26 cellular contexts compared by ENCODE assay signal in genomic region chr6:46116289-46116688, GRCh38. TPM values are rescaled to one million over a fixed set of nuclear protein-coding genes. Genes with fewer than 3 reads are reported as not detected.
DNase-seq lines count a peak whose midpoint lies in the region; ATAC-seq and TF ChIP-seq lines count a peak whose summit lies in the region.
"Had no signal": no experiment of that assay in that cellular context is flagged by ENCODE, and none has a peak within 500 bp of the region (broad histone marks: within the 10 kb centered on the region; RNA-seq: fewer than 3 reads in every experiment).

No MANE protein-coding gene starts in this region.

- H3K9me3 Mint-ChIP-seq in immature natural killer cell, result peaks cover 0 to 4% (median 0%) of the 10 kb centered on the region in 6 donors
- H3K9me3 Mint-ChIP-seq in activated CD4-positive, alpha-beta memory T cell treated with anti-CD3 and anti-CD28 coated beads for 36 hours, result peaks cover 4% of the 10 kb centered on the region
- H3K9me3 Mint-ChIP-seq in stimulated activated effector memory CD8-positive, alpha-beta T cell treated with anti-CD3 and anti-CD28 coated beads, Interleukin-12 subunit alpha, Interleukin-12 subunit beta, amount 100 ng/mL, for 72 hours, result peaks cover 4% of the 10 kb centered on the region

- no peak overlapping the region for H3K4me3 Mint-ChIP-seq in immature natural killer cell
- H3K4me3 Mint-ChIP-seq in activated CD4-positive, alpha-beta memory T cell treated with anti-CD3 and anti-CD28 coated beads for 36 hours, result no peak overlapping the region
- no peak overlapping the region for H3K4me3 Mint-ChIP-seq in stimulated activated effector memory CD8-positive, alpha-beta T cell treated with anti-CD3 and anti-CD28 coated beads, Interleukin-12 subunit alpha, Interleukin-12 subunit beta, amount 100 ng/mL, for 72 hours
- H3K4me3 Mint-ChIP-seq: CD4-positive, alpha-beta memory T cell; HFFc6 had no signal

- peaks cover 12 to 27% (median 22%) of the 10 kb centered on the region in 3 donors for H3K36me3 Mint-ChIP-seq in immature natural killer cell
- H3K36me3 Mint-ChIP-seq in activated CD4-positive, alpha-beta memory T cell treated with anti-CD3 and anti-CD28 coated beads for 36 hours, result peaks cover 24% of the 10 kb centered on the region
- H3K36me3 Mint-ChIP-seq in stimulated activated effector memory CD8-positive, alpha-beta T cell treated with anti-CD3 and anti-CD28 coated beads, Interleukin-12 subunit alpha, Interleukin-12 subunit beta, amount 100 ng/mL, for 72 hours, result no peaks in the 10 kb centered on the region

- DNase-seq in MV-4-11 (lab: John Stamatoyannopoulos, UW) (peak; percentile 41), immature natural killer cell (no peak), left ventricle myocardium inferior (no peak)
- no peak for DNase-seq in activated CD4-positive, alpha-beta memory T cell treated with anti-CD3 and anti-CD28 coated beads for 36 hours
- no peak for DNase-seq in stimulated activated effector memory CD8-positive, alpha-beta T cell treated with anti-CD3 and anti-CD28 coated beads, Interleukin-12 subunit alpha, Interleukin-12 subunit beta, amount 100 ng/mL, for 72 hours (ENCODE audit: low spot score in 2 of 2)
- DNase-seq: Calu3; CD4-positive, alpha-beta memory T cell; H7; HFFc6; IMR-90; MG63; NCI-H1092 treated with DMSO at 0.1 percent for 48 hours; NCI-H146; NCI-H2081; NCI-H748 treated with DMSO at 0.1 percent for 48 hours; NK-92 treated with Interleukin-12 subunit alpha and Interleukin-12 subunit beta, amount 100 ng/mL, for 24 hours; PC-3; RPMI8226; SHP77 treated with DMSO at 0.1 percent for 48 hours; SK-N-SH had no signal

- no peaks in the 10 kb centered on the region for H3K4me1 ChIP-seq in left ventricle myocardium inferior
- H3K4me1 ChIP-seq: A549, BLaER1 had no signal

- TF ChIP-seq CTCF in left ventricle myocardium inferior (IDR thresholded peaks at IDR 0.05; ENCODE audit: borderline replicate concordance), result no peak

- no peak overlapping the region for H3K4me3 ChIP-seq in left ventricle myocardium inferior
- H3K4me3 ChIP-seq: A549, BLaER1, MG63 had no signal

- CTCF ChIA-PET in activated CD4-positive, alpha-beta memory T cell treated with anti-CD3 and anti-CD28 coated beads for 36 hours (lab: Charles Lee), result no interaction called here

- peak; percentile 57 for ATAC-seq in GM18498 (IDR thresholded peaks at IDR 0.05; ENCODE audit: unreplicated experiment)
- ATAC-seq in GM18907 (IDR thresholded peaks at IDR 0.05; ENCODE audit: unreplicated experiment), result peak; percentile 58
- ATAC-seq in GM18867 (IDR thresholded peaks at IDR 0.05; ENCODE audit: unreplicated experiment), result no peak
- ATAC-seq in stimulated activated effector memory CD8-positive, alpha-beta T cell treated with anti-CD3 and anti-CD28 coated beads, Interleukin-12 subunit alpha, Interleukin-12 subunit beta, amount 100 ng/mL, for 72 hours, result no peak
- ATAC-seq: A549, PC-3 had no signal

- intact Hi-C loops in activated CD4-positive, alpha-beta memory T cell treated with anti-CD3 and anti-CD28 coated beads for 36 hours (cut with micrococcal nuclease), result no loop called here
- intact Hi-C loops in left ventricle myocardium inferior (cut with micrococcal nuclease), result no loop called here

- POLR2A ChIA-PET in activated CD4-positive, alpha-beta memory T cell treated with anti-CD3 and anti-CD28 coated beads for 36 hours (lab: Charles Lee), result interaction anchor here (0.9 kb wide), 1 partner anchor 25 kb away, joined by 4 read pairs; no protein-coding TSS in a partner anchor

- peak overlapping the region in 4 of 6 donors; percentile 4 to 58 (median 10) for H3K27ac Mint-ChIP-seq in immature natural killer cell
- no peak overlapping the region for H3K27ac Mint-ChIP-seq in activated CD4-positive, alpha-beta memory T cell treated with anti-CD3 and anti-CD28 coated beads for 36 hours
- H3K27ac Mint-ChIP-seq in stimulated activated effector memory CD8-positive, alpha-beta T cell treated with anti-CD3 and anti-CD28 coated beads, Interleukin-12 subunit alpha, Interleukin-12 subunit beta, amount 100 ng/mL, for 72 hours, result no peak overlapping the region
- H3K27ac Mint-ChIP-seq: HFFc6 had no signal

- no peak overlapping the region for H3K27ac ChIP-seq in left ventricle myocardium inferior (replicated peaks)
- H3K27ac ChIP-seq: A549, BLaER1 had no signal

- peaks cover 0 to 3% (median 0%) of the 10 kb centered on the region in 3 donors for H3K27me3 Mint-ChIP-seq in immature natural killer cell (ENCODE audit: low read depth in 3 of 3)
- no peaks in the 10 kb centered on the region for H3K27me3 Mint-ChIP-seq in activated CD4-positive, alpha-beta memory T cell treated with anti-CD3 and anti-CD28 coated beads for 36 hours
- H3K27me3 Mint-ChIP-seq: CD4-positive, alpha-beta memory T cell had no signal

- H3K9me3 ChIP-seq in left ventricle myocardium inferior (replicated peaks), result no peaks in the 10 kb centered on the region
- H3K9me3 ChIP-seq: A549, MG63, SK-N-SH had no signal

- no peaks in the 10 kb centered on the region for H3K36me3 ChIP-seq in left ventricle myocardium inferior
- H3K36me3 ChIP-seq: BLaER1, MG63 had no signal

- peaks cover 50 to 74% of the 10 kb centered on the region in 2 donors for H3K4me1 Mint-ChIP-seq in immature natural killer cell
- H3K4me1 Mint-ChIP-seq in activated CD4-positive, alpha-beta memory T cell treated with anti-CD3 and anti-CD28 coated beads for 36 hours (ENCODE audit: low read depth), result peaks cover 15% of the 10 kb centered on the region
- H3K4me1 Mint-ChIP-seq in stimulated activated effector memory CD8-positive, alpha-beta T cell treated with anti-CD3 and anti-CD28 coated beads, Interleukin-12 subunit alpha, Interleukin-12 subunit beta, amount 100 ng/mL, for 72 hours, result peaks cover 36% of the 10 kb centered on the region

- no peaks in the 10 kb centered on the region for H3K27me3 ChIP-seq in left ventricle myocardium inferior (ENCODE audit: low read depth)
- H3K27me3 ChIP-seq: BLaER1, MG63 had no signal

RNA-seq across cellular contexts. Expression of gene ENPP4, which starts 13.5 kb away (rescaled TPM):
- polyA plus RNA-seq in immature natural killer cell, result 10 to 100 TPM; 18.2 to 27.0 (median 26.0) TPM
- total RNA-seq in activated CD4-positive, alpha-beta memory T cell treated with anti-CD3 and anti-CD28 coated beads for 36 hours, result 1 to 10 TPM; 8.5 to 8.8 TPM
- total RNA-seq in left ventricle myocardium inferior, result 21.9 TPM

RNA-seq across cellular contexts. Expression of gene ENPP5, which starts 54.5 kb away (rescaled TPM):
- polyA plus RNA-seq in immature natural killer cell, result 10 to 100 TPM; 14.4 to 48.6 (median 36.1) TPM
- total RNA-seq in activated CD4-positive, alpha-beta memory T cell treated with anti-CD3 and anti-CD28 coated beads for 36 hours, result under 1 TPM; 0.10 to 0.12 TPM
- 3.0 TPM for total RNA-seq in left ventricle myocardium inferior
- total RNA-seq: HFFc6, NCI-H460 had no signal
- polyA plus RNA-seq: A549, IMR-90, SK-N-SH had no signal

Comparison
In these comparisons a context has a peak if more than half of its experiments do, and no peak if none do; other contexts are left out.
1. ATAC-seq: peak in GM18498 (single experiment) and GM18907 (single experiment); none in GM18867 (single experiment) and stimulated activated effector memory CD8-positive, alpha-beta T cell treated with anti-CD3 and anti-CD28 coated beads, Interleukin-12 subunit alpha, Interleukin-12 subunit beta, amount 100 ng/mL, for 72 hours (single experiment).
2. H3K27ac Mint-ChIP-seq: peak in immature natural killer cell (4 of 6); none in activated CD4-positive, alpha-beta memory T cell treated with anti-CD3 and anti-CD28 coated beads for 36 hours (single experiment) and stimulated activated effector memory CD8-positive, alpha-beta T cell treated with anti-CD3 and anti-CD28 coated beads, Interleukin-12 subunit alpha, Interleukin-12 subunit beta, amount 100 ng/mL, for 72 hours (single experiment).